9 cellular contexts compared by ENCODE assay signal in genomic region chr16:2983706-2984136, GRCh38. TPM values are rescaled to one million over a fixed set of nuclear protein-coding genes. Genes with fewer than 3 reads are reported as not detected.
DNase-seq lines count a peak whose midpoint lies in the region; ATAC-seq and TF ChIP-seq lines count a peak whose summit lies in the region.
"Had no signal": no experiment of that assay in that cellular context is flagged by ENCODE, and none has a peak within 500 bp of the region (broad histone marks: within the 10 kb centered on the region; RNA-seq: fewer than 3 reads in every experiment).

No MANE protein-coding gene starts in this region.

- H3K36me3 Mint-ChIP-seq in memory B cell, result no peaks in the 10 kb centered on the region

- no peaks in the 10 kb centered on the region for H3K9me3 Mint-ChIP-seq in memory B cell

- CTCF ChIA-PET in HEK293 (lab: Yijun Ruan, JAX), result interaction anchor here (0.5 to 1.6 kb wide), 8 partner anchors 23 to 568 kb away, joined by 3 to 4 read pairs (median 3); no protein-coding TSS in a partner anchor

- H3K4me3 ChIP-seq in HEK293 (ENCODE audit: low read depth, low read length), result no peak overlapping the region; the same call in 1 of the 2 replicates
- H3K4me3 ChIP-seq in dorsolateral prefrontal cortex, result peak overlapping the region in 49 of 59 donors; percentile 10 to 54 (median 36)

- no peaks in the 10 kb centered on the region for H3K9me3 ChIP-seq in HEK293 (ENCODE audit: control insufficient read depth, insufficient read depth, low read depth, low read length)

- H3K27ac ChIP-seq in HEK293 (ENCODE audit: extremely low read depth, low read depth, low read length) (no peak overlapping the region), dorsolateral prefrontal cortex (peak overlapping the region in 2 of 59 donors; percentile 19 to 45)

- TF ChIP-seq CTCF in HEK293 (tag by site-specific recombination; IDR thresholded peaks at IDR 0.05), result peak; percentile 60; the same call in 1 of the 2 replicates
- peak; percentile 63 to 99 (median 92) for TF ChIP-seq CTCF in dorsolateral prefrontal cortex (IDR thresholded peaks at IDR 0.05 in 54 of 56, conservative IDR thresholded peaks at IDR 0.05 in 2 of 56; ENCODE audit: low read depth in 1 of 56, partially characterized antibody in 56 of 56)

- no peaks in the 10 kb centered on the region; the same call in 1 of the 2 replicates for H3K4me1 ChIP-seq in HEK293 (ENCODE audit: control insufficient read depth, insufficient read depth, low read length)

- H3K27ac Mint-ChIP-seq in memory B cell, result no peak overlapping the region

- peaks cover 5% of the 10 kb centered on the region for H3K27me3 Mint-ChIP-seq in memory B cell

- peak overlapping the region; percentile 53 for H3K4me3 Mint-ChIP-seq in memory B cell

- peaks cover 8% of the 10 kb centered on the region for H3K4me1 Mint-ChIP-seq in memory B cell

- H3K36me3 ChIP-seq in HEK293 (ENCODE audit: control insufficient read depth in 2 of 2, insufficient read depth in 1 of 2, low read length in 2 of 2), result peaks cover 0 to 1% of the 10 kb centered on the region in 2 experiments; a peak in 1 of 3 replicates

- ATAC-seq in memory B cell (ENCODE audit: low read depth), result peak; percentile 37
- ATAC-seq in GM19397 (IDR thresholded peaks at IDR 0.05; ENCODE audit: unreplicated experiment), result no peak

- POLR2A ChIA-PET in HEK293 (lab: Yijun Ruan, JAX), result interaction anchor here (1.3 to 1.7 kb wide), 4 partner anchors 8 to 40 kb away, joined by 3 to 5 read pairs (median 4); partner anchors contain the start of genes HCFC1R1, THOC6 and TNFRSF12A

- intact Hi-C loops in dorsolateral prefrontal cortex (cut with DNase I), result loop anchor here in 1 of 2 donors (5.0 kb wide), 1 partner anchor 56 kb away; no protein-coding TSS in a partner anchor

- H3K27me3 ChIP-seq in dorsolateral prefrontal cortex, result peaks cover 0 to 6% (median 0%) of the 10 kb centered on the region in 45 donors

- DNase-seq in COLO668 (lab: John Stamatoyannopoulos, UW; ENCODE audit: unreplicated experiment) (peak; percentile 86), NCI-H460 (ENCODE audit: extremely low read depth, low read depth) (peak; percentile 75), dorsolateral prefrontal cortex (peak; percentile 70 to 88 (median 80)), memory B cell (ENCODE audit: low spot score in 2 of 2) (peak in 1 of 2 donors; percentile 62)
- peak; percentile 54 to 59 for DNase-seq in activated CD4-positive, alpha-beta T cell treated with anti-CD3 and anti-CD28 coated beads, Interleukin-2, amount 50 U/mL, for 24 hours (ENCODE audit: low read depth in 1 of 2, low spot score in 1 of 2)
- peak; percentile 59 for DNase-seq in stimulated activated CD8-positive, alpha-beta memory T cell treated with anti-CD3 and anti-CD28 coated beads, Interleukin-15, amount 100 ng/mL, for 24 hours (ENCODE audit: low read depth)

TF ChIP-seq in HEK293, 187 proteins besides CTCF, POLR2A, EP300 and RAD21 (continues in another document):
- TF ChIP-seq ZXDB (tag by site-specific recombination; IDR thresholded peaks at IDR 0.05) (no peak), ZNF133 (tag by site-specific recombination; IDR thresholded peaks at IDR 0.05) (no peak), ZNF341 (tag by site-specific recombination; IDR thresholded peaks at IDR 0.05; ENCODE audit: low read depth) (no peak), ELK4 (IDR thresholded peaks at IDR 0.05; ENCODE audit: borderline replicate concordance, low read depth, low read length) (no peak), PATZ1 (tag by site-specific recombination; IDR thresholded peaks at IDR 0.05) (0 out of 2 replicates have a peak, but pooled peaks have one; percentile 20), PRDM2 (tag by site-specific recombination; IDR thresholded peaks at IDR 0.05; ENCODE audit: borderline replicate concordance) (no peak), KLF1 (tag by site-specific recombination; IDR thresholded peaks at IDR 0.05) (peak; percentile 95)

RNA-seq across cellular contexts. Expression of gene PKMYT1, which starts 3.5 kb away (rescaled TPM):
- 14.8 and 18.9 TPM in 2 replicates for total RNA-seq in NCI-H460 (2014; rRNA removed; shearing (Covaris generic))
- 274 and 372 TPM in 2 replicates for polyA plus RNA-seq in NCI-H460 (2014; cell fraction: nucleus; rRNA removed)
- 10 to 100 TPM in 30 of 120 experiments, 1 to 10 TPM in 90; 2.7 to 18.6 (median 8.3) TPM for total RNA-seq in dorsolateral prefrontal cortex

RNA-seq across cellular contexts. Expression of gene PAQR4, which starts 14.6 kb away (rescaled TPM):
- 19.0 and 24.4 TPM in 2 replicates for total RNA-seq in NCI-H460 (2014; rRNA removed; shearing (Covaris generic))
- 77.8 and 97.7 TPM in 2 replicates for polyA plus RNA-seq in NCI-H460 (2014; cell fraction: nucleus; rRNA removed)
- total RNA-seq in dorsolateral prefrontal cortex, result 100 to 1,000 TPM in 6 of 120 experiments, 10 to 100 TPM in 114; 31.9 to 177 (median 57.8) TPM

RNA-seq across cellular contexts. Expression of gene KREMEN2, which starts 19.6 kb away (rescaled TPM):
- 1.5 and 2.7 TPM in 2 replicates for total RNA-seq in NCI-H460 (2014; rRNA removed; shearing (Covaris generic))
- 19.9 and 24.9 TPM in 2 replicates for polyA plus RNA-seq in NCI-H460 (2014; cell fraction: nucleus; rRNA removed)
- under 1 TPM in 24 of 120 experiments, not detected in 96; 0.22 to 0.68 (median 0.41) TPM for total RNA-seq in dorsolateral prefrontal cortex

RNA-seq across cellular contexts. Expression of gene CLDN9, which starts 29.0 kb away (rescaled TPM):
- total RNA-seq in NCI-H460 (2014; rRNA removed; shearing (Covaris generic)), result 0.05 and 0.14 TPM in 2 replicates
- polyA plus RNA-seq in NCI-H460 (2014; cell fraction: nucleus; rRNA removed), result 0.14 TPM in 1 of 2 replicates, not detected in the other
- 10 to 100 TPM in 1 of 120 experiments, 1 to 10 TPM in 118, under 1 TPM in 1; 0.98 to 11.7 (median 3.4) TPM for total RNA-seq in dorsolateral prefrontal cortex
- total RNA-seq: activated CD8-positive, alpha-beta memory T cell treated with anti-CD3 and anti-CD28 coated beads for 36 hours had no signal

RNA-seq across cellular contexts. Expression of gene CLDN6, which starts 34.3 kb away (rescaled TPM):
- not detected in 2 replicates for total RNA-seq in NCI-H460 (2014; rRNA removed; shearing (Covaris generic))
- polyA plus RNA-seq in NCI-H460 (2014; cell fraction: nucleus; rRNA removed), result not detected in 2 replicates
- total RNA-seq in dorsolateral prefrontal cortex, result 1 to 10 TPM in 3 of 120 experiments, under 1 TPM in 24, not detected in 93; 0.28 to 1.5 (median 0.47) TPM
- total RNA-seq: activated CD8-positive, alpha-beta memory T cell treated with anti-CD3 and anti-CD28 coated beads for 36 hours had no signal
